ENCODE assay signal across 14 cellular contexts in the genomic region with DNA sequence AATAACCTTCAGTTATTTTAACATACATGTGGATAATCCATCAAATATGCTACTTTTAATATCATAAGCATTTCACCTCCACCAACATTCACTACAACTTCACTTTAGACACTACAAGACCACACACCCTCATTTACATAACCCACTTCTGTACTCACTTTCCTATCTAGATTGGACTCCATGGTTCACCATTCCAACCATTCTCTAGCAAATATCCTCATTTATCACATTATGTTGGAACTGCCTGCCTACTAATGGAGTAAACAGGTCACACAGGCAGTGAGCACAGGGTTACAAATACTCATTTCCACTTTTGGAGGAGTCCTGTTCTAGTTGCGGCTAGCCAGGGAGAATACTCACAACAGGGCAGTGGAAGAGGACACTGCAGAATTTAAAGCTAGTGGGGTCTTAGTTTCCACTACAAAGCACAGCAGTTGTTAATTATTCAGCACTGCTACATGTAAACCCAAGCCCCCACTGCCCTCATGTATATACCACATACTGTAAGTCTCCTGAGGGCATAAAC. TPM values are rescaled to one million over a fixed set of nuclear protein-coding genes. Genes with fewer than 3 reads are reported as not detected.
DNase-seq lines count a peak whose midpoint lies in the region; ATAC-seq, FAIRE-seq and TF ChIP-seq lines count a peak whose summit lies in the region.
"Had no signal": no experiment of that assay in that cellular context is flagged by ENCODE, and none has a peak within 500 bp of the region (broad histone marks: within the 10 kb centered on the region; RNA-seq: fewer than 3 reads in every experiment).

No MANE protein-coding gene starts in this region.

- ATAC-seq in Right ventricle myocardium inferior: peak; percentile 23
- no peak for ATAC-seq in HG02642 (IDR thresholded peaks at IDR 0.05; ENCODE audit: poor library complexity, unreplicated experiment)
- ATAC-seq in GM19328 (IDR thresholded peaks at IDR 0.05; ENCODE audit: unreplicated experiment): no peak

- H3K27ac ChIP-seq in right atrium auricular region: no peak overlapping the region

- no peak for TF ChIP-seq CTCF in right atrium auricular region (IDR thresholded peaks at IDR 0.05)

- peaks cover 0 to 6% of the 10 kb centered on the region in 2 donors for H3K9me3 ChIP-seq in right atrium auricular region

- H3K4me1 ChIP-seq in right atrium auricular region: peaks cover 0 to 22% of the 10 kb centered on the region in 2 donors

- intact Hi-C loops in Right ventricle myocardium inferior (cut with DNase I): no loop called here

- no peaks in the 10 kb centered on the region for H3K27me3 ChIP-seq in right atrium auricular region

- DNase-seq in Right ventricle myocardium inferior (ENCODE audit: missing footprints) (no peak), right atrium auricular region (ENCODE audit: low spot score) (no peak), GM18507 (ENCODE audit: extremely low spot score, insufficient read length, low read depth) (no peak), amniotic epithelial cell (ENCODE audit: low read depth) (peak; percentile 27), urothelium cell line (ENCODE audit: low spot score) (no peak)
- DNase-seq: ACHN; C1 segment of cervical spinal cord; CD4-positive, alpha-beta T cell; DMS53; H7 had no signal

- FAIRE-seq in GM18507 (lab: Jason Lieb, UNC) (peak; percentile 24), urothelium cell line (lab: Jason Lieb, UNC) (peak; percentile 74)
- FAIRE-seq: D721Med had no signal

- no peak overlapping the region for H3K4me3 ChIP-seq in right atrium auricular region
- H3K4me3 ChIP-seq: GM23338 had no signal

- no peaks in the 10 kb centered on the region for H3K36me3 ChIP-seq in right atrium auricular region

RNA-seq across cellular contexts. Expression of a gene that starts 18.3 kb away (rescaled TPM):
- total RNA-seq in Right ventricle myocardium inferior: 46.7 TPM
- 10 to 100 TPM; 36.1 to 46.9 TPM for total RNA-seq in right atrium auricular region
